In the genomic region with DNA sequence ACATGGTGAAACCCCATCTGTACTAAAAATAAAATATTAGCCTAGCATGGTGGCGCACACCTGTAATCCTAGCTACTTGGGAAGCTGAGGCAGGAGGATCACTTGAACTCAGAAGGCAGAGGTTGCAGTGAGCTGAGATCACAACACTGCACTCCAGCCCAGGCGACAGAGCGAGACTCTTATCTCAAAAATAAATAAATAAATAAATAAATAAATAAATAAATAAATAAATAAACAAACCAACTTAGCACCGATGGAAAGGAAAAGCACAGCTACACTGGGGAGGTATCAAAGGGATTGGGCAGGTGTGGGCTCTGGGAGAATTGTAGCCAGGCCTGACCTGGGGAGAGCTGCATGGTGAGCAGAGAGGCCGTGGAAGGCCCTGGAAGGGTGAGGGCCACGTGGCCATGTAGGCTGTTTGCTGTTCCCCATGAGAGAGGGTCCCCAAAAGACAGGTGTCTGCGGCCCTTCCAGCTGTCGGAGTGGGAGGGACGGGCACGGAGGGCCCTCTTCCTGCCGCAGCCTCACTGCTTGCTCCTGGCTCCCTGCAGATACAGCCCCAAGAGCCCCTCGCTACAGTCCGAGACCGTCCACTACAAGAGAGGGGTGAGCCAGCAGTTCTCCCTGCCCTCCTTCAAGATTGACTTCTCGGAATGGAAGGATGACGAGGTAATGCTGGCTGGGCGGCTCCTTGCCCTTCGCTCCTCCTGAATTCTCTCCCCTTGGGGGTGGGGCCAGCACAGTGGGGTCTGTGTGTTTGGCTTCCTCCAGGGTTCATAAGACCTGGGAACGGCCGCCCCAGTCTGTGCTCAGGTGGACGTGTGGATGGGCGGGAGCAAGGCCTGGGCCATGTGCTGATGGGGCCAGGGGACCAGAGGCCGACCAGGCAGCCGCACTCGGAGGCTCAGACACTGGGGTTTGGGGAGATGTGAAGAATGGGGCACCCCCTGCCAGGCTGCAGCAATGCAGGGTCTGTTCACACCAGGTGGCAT, we compare ENCODE assay signal across 28 cellular contexts.
"Had no signal": no experiment of that assay in that cellular context is flagged by ENCODE, and none has a peak within 500 bp of the region (broad histone marks: within the 10 kb centered on the region; RNA-seq: fewer than 3 reads in every experiment).

No MANE protein-coding gene starts in this region.

- H3K9me3 Mint-ChIP-seq: activated naive CD4-positive, alpha-beta T cell treated with anti-CD3 and anti-CD28 coated beads, Interleukin-2, amount 10 ng/mL, durations not matched to agents 7 days and 5 days; activated T-cell treated with anti-CD3 and anti-CD28 coated beads, Interleukin-2, amount 50 U/mL, for 24 hours; mesothelial cell of epicardium; naive B cell; nephron progenitor cell; stimulated activated naive B cell treated with anti-CD40 and anti-IgM and Interleukin-4, amounts not matched to agents 10 μg/mL and 1 μg/mL and 100 μg/mL, for 72 hours; T-helper 2 cell treated with Interferon-gamma antibody and Interleukin-4, amounts not matched to agents 5 μg/mL and 100 μg/mL, for 36 hours had no signal

- H3K27ac Mint-ChIP-seq: activated CD4-positive, alpha-beta T cell treated with anti-CD3 and anti-CD28 coated beads for 36 hours; activated naive CD4-positive, alpha-beta T cell treated with anti-CD3 and anti-CD28 coated beads, Interleukin-2, amount 10 ng/mL, durations not matched to agents 7 days and 5 days; mesothelial cell of epicardium; nephron progenitor cell; stimulated activated naive B cell treated with anti-CD40 and anti-IgM and Interleukin-4, amounts not matched to agents 10 μg/mL and 1 μg/mL and 100 μg/mL, for 72 hours; T-helper 2 cell treated with Interferon-gamma antibody and Interleukin-4, amounts not matched to agents 5 μg/mL and 100 μg/mL, for 36 hours had no signal

- H3K4me2 ChIP-seq: smooth muscle cell had no signal

- H3K27ac ChIP-seq: esophagus muscularis mucosa, foreskin keratinocyte, heart right ventricle, parathyroid adenoma, psoas muscle, thyroid gland had no signal

- H3K9ac ChIP-seq: parathyroid adenoma had no signal

- H3K4me3 ChIP-seq: esophagus muscularis mucosa, heart right ventricle, psoas muscle, smooth muscle cell, stomach, thyroid gland, upper lobe of left lung had no signal

- H3K9me3 ChIP-seq: esophagus muscularis mucosa, heart right ventricle, psoas muscle, stomach, thyroid gland, upper lobe of left lung had no signal

- H3K27me3 ChIP-seq: esophagus muscularis mucosa, foreskin keratinocyte, heart right ventricle, stomach, thyroid gland, upper lobe of left lung had no signal

- H3K4me1 Mint-ChIP-seq: mesothelial cell of epicardium had no signal

- H3K4me1 ChIP-seq: foreskin keratinocyte, parathyroid adenoma, psoas muscle had no signal

- H3K27me3 Mint-ChIP-seq: activated CD4-positive, alpha-beta T cell treated with anti-CD3 and anti-CD28 coated beads for 36 hours; activated naive CD4-positive, alpha-beta T cell treated with anti-CD3 and anti-CD28 coated beads, Interleukin-2, amount 10 ng/mL, durations not matched to agents 7 days and 5 days; activated T-cell treated with anti-CD3 and anti-CD28 coated beads, Interleukin-2, amount 50 U/mL, for 24 hours; naive B cell; stimulated activated naive B cell treated with anti-CD40 and anti-IgM and Interleukin-4, amounts not matched to agents 10 μg/mL and 1 μg/mL and 100 μg/mL, for 72 hours had no signal

- H3K36me3 Mint-ChIP-seq: naive B cell had no signal

- DNase-seq: activated CD4-positive, alpha-beta T cell treated with anti-CD3 and anti-CD28 coated beads for 36 hours; activated CD4-positive, CD25-positive, alpha-beta regulatory T cell; activated CD8-positive, alpha-beta memory T cell treated with anti-CD3 and anti-CD28 coated beads for 24 hours; activated gamma-delta T cell; activated naive CD4-positive, alpha-beta T cell treated with anti-CD3 and anti-CD28 coated beads, Interleukin-2, amount 10 ng/mL, durations not matched to agents 7 days and 5 days; activated T-cell treated with anti-CD3 and anti-CD28 coated beads, Interleukin-2, amount 50 U/mL, for 24 hours; amniotic stem cell; central memory CD4-positive, alpha-beta T cell; dermis blood vessel endothelial cell; effector CD4-positive, alpha-beta T cell; foreskin keratinocyte; heart right ventricle; kidney glomerular epithelial cell; naive B cell; nephron progenitor cell; nucleus accumbens; psoas muscle; stimulated activated CD4-positive, alpha-beta T cell treated with anti-CD3 and anti-CD28 coated beads, Interleukin-1b, Interleukin-23, amount 100 ng/mL, for 48 hours; stimulated activated naive B cell treated with anti-CD40 and anti-IgM and Interleukin-4, amounts not matched to agents 10 μg/mL and 1 μg/mL and 100 μg/mL, for 72 hours; stomach; T-helper 1 cell; thyroid gland had no signal

- H3K4me3 Mint-ChIP-seq: activated CD4-positive, alpha-beta T cell treated with anti-CD3 and anti-CD28 coated beads for 36 hours; activated naive CD4-positive, alpha-beta T cell treated with anti-CD3 and anti-CD28 coated beads, Interleukin-2, amount 10 ng/mL, durations not matched to agents 7 days and 5 days; activated T-cell treated with anti-CD3 and anti-CD28 coated beads, Interleukin-2, amount 50 U/mL, for 24 hours; mesothelial cell of epicardium; naive B cell; nephron progenitor cell; T-helper 2 cell treated with Interferon-gamma antibody and Interleukin-4, amounts not matched to agents 5 μg/mL and 100 μg/mL, for 36 hours had no signal

- H2AFZ ChIP-seq: parathyroid adenoma had no signal
